In the genomic region with DNA sequence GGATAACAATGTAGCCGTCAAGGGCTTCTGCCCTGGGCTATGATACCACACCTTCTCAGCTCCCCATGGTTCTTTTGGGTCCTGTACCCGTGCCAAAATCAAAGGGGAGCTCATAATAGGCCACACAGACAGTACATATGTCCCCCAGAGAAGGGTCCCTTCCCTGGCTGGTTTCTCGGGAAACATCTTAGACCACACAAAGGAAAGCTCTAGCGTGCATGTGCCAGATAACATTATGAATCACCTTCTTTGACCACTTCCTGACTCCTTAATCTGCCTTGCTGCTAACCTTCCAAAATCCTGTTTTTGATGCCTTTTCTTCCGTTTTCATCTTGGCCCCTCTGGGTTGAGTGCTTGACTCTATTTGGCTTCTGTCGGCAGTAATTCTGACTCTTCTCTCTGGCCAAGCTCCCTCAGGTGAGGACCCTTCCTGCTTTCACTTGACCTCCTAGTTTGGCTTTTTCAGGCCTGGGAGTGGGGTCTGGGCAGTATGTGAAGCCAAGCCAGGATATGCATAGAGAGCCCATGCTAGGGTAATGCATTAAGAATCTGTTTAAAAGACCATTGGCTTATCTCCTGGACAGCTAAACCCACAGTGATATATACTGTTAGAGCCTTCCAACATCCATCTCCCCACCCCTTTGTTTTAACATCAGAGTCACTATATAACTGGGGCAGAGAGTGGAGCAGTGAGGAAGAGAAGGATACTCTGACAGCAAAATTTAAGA, we compare ENCODE assay signal across 11 cellular contexts.
DNase-seq lines count a peak whose midpoint lies in the region; ATAC-seq, FAIRE-seq and TF ChIP-seq lines count a peak whose summit lies in the region.
"Had no signal": no experiment of that assay in that cellular context is flagged by ENCODE, and none has a peak within 500 bp of the region (broad histone marks: within the 10 kb centered on the region; RNA-seq: fewer than 3 reads in every experiment).

No MANE protein-coding gene starts in this region.

- TF ChIP-seq CTCF in PC-3 (conservative IDR thresholded peaks at IDR 0.05; ENCODE audit: low read depth, low read length) (no peak), K562 (IDR thresholded peaks at IDR 0.05 in 2 of 3, conservative IDR thresholded peaks at IDR 0.05 in 1 of 3; ENCODE audit: insufficient read depth in 2 of 3, low read depth in 1 of 3, low read length in 3 of 3) (no peak)

- BruUV-seq in PC-3 (replicated peaks; lab: Mats Ljungman, UMichigan) (no TSS peak), K562 (replicated peaks; lab: Mats Ljungman, UMichigan) (no TSS peak)

- TF ChIP-seq POLR2A in K562 (conservative IDR thresholded peaks at IDR 0.05) (no peak), GM12891 (IDR thresholded peaks at IDR 0.05; ENCODE audit: low read depth, low read length) (no peak)

- CTCF ChIA-PET in PC-3 (lab: Charles Lee) (no interaction called here), K562 (lab: Yijun Ruan, JAX; ENCODE audit: low intra/inter-chr PET ratio) (interaction anchor here (1.9 to 2.3 kb wide), 3 partner anchors 183 to 707 kb away, joined by 11 to 14 read pairs (median 14); no protein-coding TSS in a partner anchor)

- FAIRE-seq in K562 (lab: Jason Lieb, UNC) (peak; percentile 80), GM12891 (lab: Jason Lieb, UNC) (no peak)

- H3K9me2 ChIP-seq in PC-3 (replicated peaks; ENCODE audit: low read length), result no peaks in the 10 kb centered on the region

- peak; percentile 60; the same call in 1 of the 2 replicates for TF ChIP-seq EP300 in K562 (IDR thresholded peaks at IDR 0.05; ENCODE audit: low read length)

- POLR2A ChIA-PET in PC-3 (lab: Charles Lee; ENCODE audit: unreplicated experiment) (no interaction called here), K562 (lab: Yijun Ruan, JAX) (interaction anchor here (0.8 to 1.4 kb wide), 3 partner anchors 60 to 197 kb away, joined by 3 to 4 read pairs (median 4); no protein-coding TSS in a partner anchor)

- no peaks in the 10 kb centered on the region for H3K9me1 ChIP-seq in K562 (ENCODE audit: control insufficient read depth, insufficient read depth, low read length)

- no peaks in the 10 kb centered on the region for H3K9me3 ChIP-seq in PC-3 (ENCODE audit: low read length)
- H3K9me3 ChIP-seq in K562 (replicated peaks; ENCODE audit: control insufficient read depth, insufficient read depth, low read depth, low read length), result no peaks in the 10 kb centered on the region

- H3K4me1 ChIP-seq in PC-3 (ENCODE audit: insufficient read depth, low read length) (0 out of 2 replicates have a peak, but pooled peaks cover 7% of the 10 kb centered on the region), K562 (replicated peaks in 1 of 2; ENCODE audit: control insufficient read depth in 2 of 2, insufficient read depth in 2 of 2, low read length in 2 of 2) (peaks cover 8 to 12% of the 10 kb centered on the region in 2 experiments; a peak in 3 of 5 replicates)

- no peak for DNase-seq in activated T-cell treated with anti-CD3 and anti-CD28 coated beads, Interleukin-2, amount 50 U/mL, for 24 hours
- DNase-seq in activated T-cell treated with anti-CD3 and anti-CD28 coated beads for 4 hours, result no peak
- peak; percentile 48 for DNase-seq in PC-3
- peak; percentile 50 to 67 (median 58) for DNase-seq in K562 (ENCODE audit: extremely low read depth in 1 of 4, low spot score in 3 of 4)
- no peak for DNase-seq in inferior parietal cortex (ENCODE audit: extremely low spot score)
- no peak for DNase-seq in GM12891 (ENCODE audit: insufficient read length, low spot score)
- no peak for DNase-seq in NAMALWA (ENCODE audit: low spot score)
- DNase-seq: aorta, left colon, NCI-H2029 treated with DMSO at 0.1 percent for 48 hours had no signal

- no peak overlapping the region for H3K9ac ChIP-seq in PC-3 (ENCODE audit: low read length)
- H3K9ac ChIP-seq in K562 (ENCODE audit: insufficient read depth in 1 of 2, low read depth in 2 of 2, low read length in 2 of 2), result no peak overlapping the region

- H3K79me2 ChIP-seq in PC-3 (ENCODE audit: low read length) (no peaks in the 10 kb centered on the region), K562 (ENCODE audit: control insufficient read depth, insufficient read depth, low read length) (no peaks in the 10 kb centered on the region)

- H3K27me3 Mint-ChIP-seq in activated T-cell treated with anti-CD3 and anti-CD28 coated beads, Interleukin-2, amount 50 U/mL, for 24 hours, result no peaks in the 10 kb centered on the region
- H3K27me3 Mint-ChIP-seq in stimulated activated memory B cell treated with anti-CD40 and anti-IgM and Interleukin-4, amounts not matched to agents 10 μg/mL and 1 μg/mL and 100 μg/mL, for 72 hours, result peaks cover 9% of the 10 kb centered on the region

- ATAC-seq in PC-3 (peak; percentile 49), K562 (peak; percentile 70)
- ATAC-seq in stimulated activated memory B cell treated with anti-CD40 and anti-IgM and Interleukin-4, amounts not matched to agents 10 μg/mL and 1 μg/mL and 100 μg/mL, for 72 hours, result peak; percentile 43

- H3K36me3 ChIP-seq in PC-3 (ENCODE audit: low read depth, low read length), result no peaks in the 10 kb centered on the region
- no peaks in the 10 kb centered on the region for H3K36me3 ChIP-seq in K562 (ENCODE audit: control insufficient read depth, insufficient read depth, low read length)

- in situ Hi-C loops in K562 (cut with MboI), result loop anchor here (5.0 to 10.0 kb wide), 2 partner anchors 198 to 730 kb away; no protein-coding TSS in a partner anchor

- TF ChIP-seq RAD21 in K562 (CRISPR knock-in tag; conservative IDR thresholded peaks at IDR 0.05 in 1 of 2, IDR thresholded peaks at IDR 0.05 in 1 of 2), result no peak

- no peaks in the 10 kb centered on the region for H3K36me3 Mint-ChIP-seq in activated T-cell treated with anti-CD3 and anti-CD28 coated beads, Interleukin-2, amount 50 U/mL, for 24 hours (ENCODE audit: low read depth)
- peaks cover 1% of the 10 kb centered on the region for H3K36me3 Mint-ChIP-seq in stimulated activated memory B cell treated with anti-CD40 and anti-IgM and Interleukin-4, amounts not matched to agents 10 μg/mL and 1 μg/mL and 100 μg/mL, for 72 hours

- intact Hi-C loops in PC-3 (cut with micrococcal nuclease), result no loop called here
- intact Hi-C loops in K562 (cut with micrococcal nuclease), result loop anchor here (5.0 kb wide), 2 partner anchors 157 to 493 kb away; no protein-coding TSS in a partner anchor

- H4K20me1 ChIP-seq in PC-3 (ENCODE audit: low read length), result no peaks in the 10 kb centered on the region
- 0 out of 2 replicates have a peak, but pooled peaks cover 10% of the 10 kb centered on the region for H4K20me1 ChIP-seq in K562 (replicated peaks; ENCODE audit: control insufficient read depth, insufficient read depth, low read length)

- no peaks in the 10 kb centered on the region for H3F3A ChIP-seq in PC-3 (ENCODE audit: low read length, unreplicated experiment)

- no peak overlapping the region for H3K4me3 Mint-ChIP-seq in activated T-cell treated with anti-CD3 and anti-CD28 coated beads, Interleukin-2, amount 50 U/mL, for 24 hours
- no peak overlapping the region for H3K4me3 Mint-ChIP-seq in stimulated activated memory B cell treated with anti-CD40 and anti-IgM and Interleukin-4, amounts not matched to agents 10 μg/mL and 1 μg/mL and 100 μg/mL, for 72 hours

- peaks cover 25% of the 10 kb centered on the region for H3K4me1 Mint-ChIP-seq in activated T-cell treated with anti-CD3 and anti-CD28 coated beads, Interleukin-2, amount 50 U/mL, for 24 hours (ENCODE audit: low read depth)
- no peaks in the 10 kb centered on the region for H3K4me1 Mint-ChIP-seq in stimulated activated memory B cell treated with anti-CD40 and anti-IgM and Interleukin-4, amounts not matched to agents 10 μg/mL and 1 μg/mL and 100 μg/mL, for 72 hours

- WGBS in K562 (ENCODE audit: insufficient coverage, low coverage, missing lambda C conversion rate), result 0% methylated on average over 6 of the region's 6 CpGs

- H3K9me3 Mint-ChIP-seq in activated T-cell treated with anti-CD3 and anti-CD28 coated beads, Interleukin-2, amount 50 U/mL, for 24 hours, result peaks cover 7% of the 10 kb centered on the region
- H3K9me3 Mint-ChIP-seq in stimulated activated memory B cell treated with anti-CD40 and anti-IgM and Interleukin-4, amounts not matched to agents 10 μg/mL and 1 μg/mL and 100 μg/mL, for 72 hours, result peaks cover 5% of the 10 kb centered on the region

- H2AFZ ChIP-seq in PC-3 (ENCODE audit: low read length) (no peak overlapping the region), K562 (ENCODE audit: low read depth, low read length) (peak overlapping the region; percentile 27; the same call in 1 of the 2 replicates)

- H3K4me3 ChIP-seq in PC-3 (ENCODE audit: low read length) (no peak overlapping the region), K562 (no peak overlapping the region)

- H3K27ac ChIP-seq in PC-3 (ENCODE audit: low read length) (no peak overlapping the region), K562 (ENCODE audit: extremely low read depth, low read depth, low read length) (peak overlapping the region; percentile 9; the same call in 2 of the 3 replicates)

- peak overlapping the region; percentile 10 for H3K27ac Mint-ChIP-seq in activated T-cell treated with anti-CD3 and anti-CD28 coated beads, Interleukin-2, amount 50 U/mL, for 24 hours
- no peak overlapping the region for H3K27ac Mint-ChIP-seq in stimulated activated memory B cell treated with anti-CD40 and anti-IgM and Interleukin-4, amounts not matched to agents 10 μg/mL and 1 μg/mL and 100 μg/mL, for 72 hours

- H3K4me2 ChIP-seq in PC-3 (ENCODE audit: low read length) (no peak overlapping the region), K562 (ENCODE audit: insufficient read depth, low read length) (peak overlapping the region; percentile 15; the same call in 1 of the 2 replicates)

- H3K27me3 ChIP-seq in PC-3 (ENCODE audit: low read length) (no peaks in the 10 kb centered on the region), K562 (ENCODE audit: control insufficient read depth in 2 of 2, insufficient read depth in 2 of 2, low read length in 2 of 2) (no peaks in the 10 kb centered on the region; a peak in 1 of 5 replicates)

TF ChIP-seq in GM12891, 5 proteins besides CTCF, POLR2A, EP300 and RAD21:
- TF ChIP-seq PAX5 (IDR thresholded peaks at IDR 0.05; ENCODE audit: insufficient read depth, low read length, severe bottlenecking), result no peak
- TF ChIP-seq SPI1 (IDR thresholded peaks at IDR 0.05; ENCODE audit: low read depth, low read length), result no peak
- TF ChIP-seq POU2F2 (IDR thresholded peaks at IDR 0.05; ENCODE audit: low read depth, low read length), result no peak
- TF ChIP-seq TAF1 (IDR thresholded peaks at IDR 0.05; ENCODE audit: low read depth, low read length), result no peak
- TF ChIP-seq POLR2AphosphoS5 (IDR thresholded peaks at IDR 0.05; ENCODE audit: low read depth, low read length), result no peak

Comparison
In these comparisons a context has a peak if more than half of its experiments do, and no peak if none do; other contexts are left out.
1. DNase-seq: peak in PC-3 (single experiment) and K562 (4 of 4); none in activated T-cell treated with anti-CD3 and anti-CD28 coated beads, Interleukin-2, amount 50 U/mL, for 24 hours (single experiment), activated T-cell treated with anti-CD3 and anti-CD28 coated beads for 4 hours (single experiment), inferior parietal cortex (single experiment), GM12891 (single experiment) and NAMALWA (single experiment).
2. Peak in every context shown above with its lines, with median percentiles within 50 percentile points of each other: ATAC-seq.